ENCODE assay signal across 8 cellular contexts in the genomic region with DNA sequence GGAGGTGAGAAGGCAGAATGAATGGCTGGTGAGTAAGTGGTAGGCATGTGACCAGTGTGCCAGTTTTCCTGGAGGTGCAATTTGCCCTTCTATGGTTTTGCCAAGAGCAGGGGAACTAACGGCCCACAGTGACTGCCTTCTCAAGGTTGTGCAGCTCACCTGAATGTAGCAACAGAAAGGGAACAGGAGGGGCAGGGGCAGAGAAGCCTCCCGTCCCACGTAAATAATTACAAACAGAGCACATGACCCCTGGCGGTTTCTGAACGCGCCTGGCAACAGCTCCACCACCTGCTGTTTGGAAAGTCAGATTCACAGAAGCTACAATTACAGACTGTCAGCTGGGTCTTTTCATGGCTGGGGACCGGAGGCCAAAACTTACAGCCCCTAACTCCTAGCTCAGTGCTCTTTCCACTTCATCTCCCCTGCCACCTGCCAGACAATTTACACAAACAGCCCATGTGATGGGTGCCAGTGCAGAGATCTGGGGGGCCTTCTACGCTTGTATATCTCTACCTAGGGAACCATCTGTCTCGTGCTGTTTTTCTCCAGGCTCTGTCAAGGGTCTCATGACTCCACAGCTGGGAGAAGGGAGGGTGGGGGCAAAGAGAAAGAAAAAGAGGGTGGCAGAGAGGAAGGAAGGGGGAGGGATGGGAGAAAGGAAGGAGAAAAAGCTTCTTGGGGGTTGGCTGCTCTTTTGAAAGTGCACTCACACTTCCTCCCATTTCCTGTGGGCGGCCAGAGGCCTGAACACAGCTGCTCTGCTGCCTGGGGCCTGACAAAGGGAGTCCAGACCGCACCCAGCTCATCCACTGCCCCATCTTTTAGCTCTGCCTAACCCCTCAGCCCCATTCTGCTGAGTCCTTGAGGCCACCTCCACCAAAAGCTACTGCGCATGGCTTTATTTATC.
DNase-seq lines count a peak whose midpoint lies in the region; ATAC-seq lines count a peak whose summit lies in the region.

No MANE protein-coding gene starts in this region.

- peak overlapping the region; percentile 20 to 41 for H3K9ac ChIP-seq in duodenal mucosa (ENCODE audit: low read depth in 1 of 2, low read length in 2 of 2)
- H3K9ac ChIP-seq in mesenchymal stem cell (ENCODE audit: low read length), result peak overlapping the region; percentile 84

- H3K27me3 ChIP-seq in duodenal mucosa (ENCODE audit: control insufficient read depth in 1 of 2, insufficient read depth in 2 of 2, low read length in 2 of 2) (no peaks in the 10 kb centered on the region), mesenchymal stem cell (ENCODE audit: control insufficient read depth in 1 of 2, insufficient read depth in 1 of 2, low read length in 2 of 2) (no peaks in the 10 kb centered on the region)

- H3K4me2 ChIP-seq in mesenchymal stem cell (ENCODE audit: low read length, poor library complexity, severe bottlenecking), result peak overlapping the region; percentile 50

- H3K18ac ChIP-seq in mesenchymal stem cell (ENCODE audit: low read depth in 1 of 2, low read length in 2 of 2), result peak overlapping the region; percentile 86 to 92

- peak overlapping the region; percentile 78 for H2BK5ac ChIP-seq in mesenchymal stem cell (ENCODE audit: low read depth, low read length, poor library complexity, severe bottlenecking)

- peaks cover 38 to 40% of the 10 kb centered on the region in 2 donors for H3K4me1 ChIP-seq in duodenal mucosa (ENCODE audit: control insufficient read depth in 1 of 2, insufficient read depth in 2 of 2, low read length in 2 of 2)
- peaks cover 38% of the 10 kb centered on the region for H3K4me1 ChIP-seq in mesenchymal stem cell (ENCODE audit: control insufficient read depth, insufficient read depth, low read depth, low read length)

- peak overlapping the region in 1 of 2 experiments; percentile 44 for H3K14ac ChIP-seq in mesenchymal stem cell (ENCODE audit: low read length in 2 of 2)

- peak overlapping the region; percentile 77 to 87 for H3K4ac ChIP-seq in mesenchymal stem cell (ENCODE audit: low read depth in 1 of 2, low read length in 2 of 2)

- H2BK15ac ChIP-seq in mesenchymal stem cell (ENCODE audit: low read depth, poor library complexity, severe bottlenecking), result peak overlapping the region; percentile 83

- H2BK12ac ChIP-seq in mesenchymal stem cell (ENCODE audit: low read length in 2 of 2), result peak overlapping the region; percentile 66 to 90

- WGBS in mesenchymal stem cell, result 48% methylated on average over 12 of the region's 12 CpGs

- H3K4me3 ChIP-seq in duodenal mucosa (ENCODE audit: low read depth in 1 of 2, low read length in 2 of 2) (peak overlapping the region; percentile 12 to 24), mesenchymal stem cell (ENCODE audit: insufficient read depth in 1 of 2, low read depth in 1 of 2, low read length in 2 of 2) (no peak overlapping the region)

- peak overlapping the region; percentile 81 for H3K27ac ChIP-seq in duodenal mucosa (ENCODE audit: low read depth, low read length)
- H3K27ac ChIP-seq in mesenchymal stem cell (ENCODE audit: low read length, poor library complexity, severe bottlenecking), result peak overlapping the region; percentile 96

- peak overlapping the region; percentile 97 for H2BK120ac ChIP-seq in mesenchymal stem cell (ENCODE audit: low read depth, low read length)

- H2AK5ac ChIP-seq in mesenchymal stem cell (ENCODE audit: low read length, severe bottlenecking), result peak overlapping the region; percentile 97

- no peak overlapping the region for H2AFZ ChIP-seq in mesenchymal stem cell (ENCODE audit: low read depth, low read length)

- peak overlapping the region; percentile 65 for H4K91ac ChIP-seq in mesenchymal stem cell (ENCODE audit: low read length)

- H3K36me3 ChIP-seq in duodenal mucosa (ENCODE audit: control insufficient read depth in 1 of 2, insufficient read depth in 2 of 2, low read length in 2 of 2) (peaks cover 27 to 81% of the 10 kb centered on the region in 2 donors), mesenchymal stem cell (ENCODE audit: control insufficient read depth in 1 of 2, insufficient read depth in 2 of 2, low read depth in 1 of 2, low read length in 2 of 2) (peaks cover 60 to 71% of the 10 kb centered on the region in 2 experiments)

- H4K8ac ChIP-seq in mesenchymal stem cell (ENCODE audit: low read length), result peak overlapping the region; percentile 83

- peak; percentile 56 for ATAC-seq in HG02970 (IDR thresholded peaks at IDR 0.05; ENCODE audit: low FRiP score, unreplicated experiment)

- no peaks in the 10 kb centered on the region for H3K9me3 ChIP-seq in duodenal mucosa (ENCODE audit: control insufficient read depth in 1 of 2, low read length in 2 of 2)
- H3K9me3 ChIP-seq in mesenchymal stem cell (ENCODE audit: control insufficient read depth, low read length), result no peaks in the 10 kb centered on the region

- H3K79me1 ChIP-seq in mesenchymal stem cell (replicated peaks; ENCODE audit: low read length, poor library complexity, severe bottlenecking), result peaks cover 12% of the 10 kb centered on the region

- H3K23ac ChIP-seq in mesenchymal stem cell (ENCODE audit: low read length in 2 of 2), result no peak overlapping the region

- DNase-seq in SIG-M5 treated with dmso at 0.1 percent for 504 hours (lab: John Stamatoyannopoulos, UW; ENCODE audit: unreplicated experiment), result peak; percentile 74
- DNase-seq in SIG-M5 (lab: John Stamatoyannopoulos, UW), result no peak
- DNase-seq in NCI-H2107 treated with DMSO at 0.1 percent for 48 hours (lab: John Stamatoyannopoulos, UW; ENCODE audit: unreplicated experiment), result peak; percentile 93
- peak; percentile 45 to 51 for DNase-seq in activated CD4-positive, alpha-beta T cell treated with anti-CD3 and anti-CD28 coated beads for 4 hours
- DNase-seq in mesenchymal stem cell, result peak; percentile 90
- DNase-seq in stimulated activated CD8-positive, alpha-beta memory T cell treated with anti-CD3 and anti-CD28 coated beads, Interleukin-4, amount 100 ng/mL, for 24 hours (ENCODE audit: low read depth), result peak; percentile 44

Comparison
In these comparisons a context has a peak if more than half of its experiments do, and no peak if none do; other contexts are left out.
1. H3K4me3 ChIP-seq: peak in duodenal mucosa (2 of 2); none in mesenchymal stem cell (0 of 2).